ENCODE assay signal across 34 cellular contexts in the genomic region with DNA sequence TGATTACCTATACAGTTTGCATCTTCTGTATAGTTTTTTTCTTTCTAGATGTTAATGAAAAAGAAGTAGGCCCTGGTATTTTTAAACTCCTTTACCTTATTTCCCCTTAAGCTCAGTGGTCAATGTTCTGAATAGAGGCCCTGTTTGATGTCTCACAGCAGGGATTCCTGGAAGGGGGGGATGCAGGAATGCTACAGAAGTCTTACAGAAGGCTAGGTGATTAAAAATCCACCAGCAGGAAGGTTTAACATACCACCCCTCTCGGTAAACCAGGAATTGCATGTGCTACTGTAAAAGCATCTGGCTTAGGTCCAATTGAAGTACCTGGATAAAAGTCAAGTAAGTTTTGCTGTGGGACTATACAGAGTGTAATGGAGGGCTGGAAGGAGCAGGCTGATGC.
DNase-seq lines count a peak whose midpoint lies in the region; TF ChIP-seq lines count a peak whose summit lies in the region.
"Had no signal": no experiment of that assay in that cellular context is flagged by ENCODE, and none has a peak within 500 bp of the region (broad histone marks: within the 10 kb centered on the region; RNA-seq: fewer than 3 reads in every experiment).

No MANE protein-coding gene starts in this region.

- no peaks in the 10 kb centered on the region for H3K79me2 ChIP-seq in MM.1S (ENCODE audit: low read length)

- no peaks in the 10 kb centered on the region for H3K9me2 ChIP-seq in MM.1S (replicated peaks; ENCODE audit: insufficient read depth, low read length)

- H3K4me3 ChIP-seq in choroid plexus epithelial cell (ENCODE audit: low read depth, low read length), result no peak overlapping the region
- H3K4me3 ChIP-seq in MM.1S (ENCODE audit: low read length), result no peak overlapping the region
- H3K4me3 ChIP-seq: coronary artery, pancreas, Peyer's patch, right atrium auricular region, smooth muscle cell, suprapubic skin, upper lobe of left lung had no signal

- H4K20me1 ChIP-seq in MM.1S (ENCODE audit: insufficient read depth, low read length), result no peaks in the 10 kb centered on the region

- intact Hi-C loops in CD14-positive monocyte (cut with micrococcal nuclease), result no loop called here

- no peaks in the 10 kb centered on the region for H3K36me3 ChIP-seq in MM.1S (replicated peaks; ENCODE audit: insufficient read depth, low read length)
- H3K36me3 ChIP-seq: pancreas, Peyer's patch, right atrium auricular region, suprapubic skin, upper lobe of left lung had no signal

- no peaks in the 10 kb centered on the region for H3K36me3 Mint-ChIP-seq in CD14-positive monocyte
- H3K36me3 Mint-ChIP-seq: activated naive CD8-positive, alpha-beta T cell treated with anti-CD3 and anti-CD28 coated beads for 36 hours had no signal

- H3K9me3 Mint-ChIP-seq in CD14-positive monocyte, result peaks cover 0 to 6% (median 3%) of the 10 kb centered on the region in 7 donors
- H3K9me3 Mint-ChIP-seq: activated naive CD8-positive, alpha-beta T cell treated with anti-CD3 and anti-CD28 coated beads for 36 hours; activated T-cell treated with anti-CD3 and anti-CD28 coated beads, Interleukin-2, amount 50 U/mL, for 24 hours had no signal

- no peaks in the 10 kb centered on the region for H3K4me1 ChIP-seq in MM.1S (ENCODE audit: low read length)
- H3K4me1 ChIP-seq: pancreas, Peyer's patch, suprapubic skin had no signal

- peak; percentile 65 for DNase-seq in ELF-1 (ENCODE audit: low read depth, low spot score)
- DNase-seq in NCI-H69 (lab: John Stamatoyannopoulos, UW), result peak; percentile 23
- peak; percentile 46 for DNase-seq in choroid plexus epithelial cell (ENCODE audit: low read depth)
- peak; percentile 18 for DNase-seq in kidney tubule cell (ENCODE audit: low spot score)
- DNase-seq in MM.1S, result no peak
- DNase-seq in HuH-7 (ENCODE audit: low spot score), result no peak
- no peak for DNase-seq in Ammon's horn (ENCODE audit: low spot score)
- DNase-seq in CD14-positive monocyte (ENCODE audit: low spot score), result no peak
- DNase-seq: activated CD4-positive, alpha-beta T cell treated with anti-CD3 and anti-CD28 coated beads, Interleukin-2, amount 50 U/mL, for 1 hour; activated CD4-positive, CD25-positive, alpha-beta regulatory T cell; activated effector memory CD4-positive, alpha-beta T cell treated with anti-CD3 and anti-CD28 coated beads, Interleukin-2, amount 50 U/mL, for 16 hours; activated naive CD8-positive, alpha-beta T cell treated with anti-CD3 and anti-CD28 coated beads for 36 hours; activated T-cell treated with anti-CD3 and anti-CD28 coated beads, Interleukin-2, amount 50 U/mL, for 24 hours; aorta; DMS79 treated with DMSO at 0.1 percent for 48 hours; effector CD8-positive, alpha-beta T cell; GF-D8; left colon; mammary epithelial cell; NCI-H2029; NCI-H2227 treated with DMSO at 0.1 percent for 48 hours; NCI-H526; pancreas; Peyer's patch; SHP77; stimulated activated naive CD4-positive, alpha-beta T cell; SW 1271; upper lobe of left lung had no signal

- H2AFZ ChIP-seq in MM.1S (ENCODE audit: low read length), result no peak overlapping the region

- no peak overlapping the region for H3K27ac ChIP-seq in MM.1S (ENCODE audit: low read length)
- H3K27ac ChIP-seq: coronary artery, epithelial cell of prostate, KMS-11, pancreas, Peyer's patch, right atrium auricular region, suprapubic skin, upper lobe of left lung had no signal

- H3K9ac ChIP-seq in MM.1S (ENCODE audit: low read length), result no peak overlapping the region
- H3K9ac ChIP-seq: KMS-11 had no signal

- no peaks in the 10 kb centered on the region for H3F3A ChIP-seq in MM.1S (ENCODE audit: insufficient read depth, low read length)

- H3K27me3 Mint-ChIP-seq in CD14-positive monocyte (ENCODE audit: low read depth in 3 of 3), result peaks cover 3 to 9% (median 6%) of the 10 kb centered on the region in 3 donors

- no peak for TF ChIP-seq CTCF in choroid plexus epithelial cell (conservative IDR thresholded peaks at IDR 0.05; ENCODE audit: low read depth, low read length)
- TF ChIP-seq CTCF in MM.1S (IDR thresholded peaks at IDR 0.05; ENCODE audit: low read length), result no peak
- no peak for TF ChIP-seq CTCF in CD14-positive monocyte (IDR thresholded peaks at IDR 0.05)

- no peak overlapping the region for H3K27ac Mint-ChIP-seq in CD14-positive monocyte
- H3K27ac Mint-ChIP-seq: activated naive CD8-positive, alpha-beta T cell treated with anti-CD3 and anti-CD28 coated beads for 36 hours; activated T-cell treated with anti-CD3 and anti-CD28 coated beads, Interleukin-2, amount 50 U/mL, for 24 hours had no signal

- H3K4me1 Mint-ChIP-seq in CD14-positive monocyte, result peaks cover 2% of the 10 kb centered on the region
- H3K4me1 Mint-ChIP-seq: activated naive CD8-positive, alpha-beta T cell treated with anti-CD3 and anti-CD28 coated beads for 36 hours had no signal

- H3K27me3 ChIP-seq in MM.1S (replicated peaks; ENCODE audit: insufficient read depth, low read length), result no peaks in the 10 kb centered on the region
- H3K27me3 ChIP-seq: pancreas, Peyer's patch, right atrium auricular region, upper lobe of left lung had no signal

- H3K9me3 ChIP-seq in MM.1S (replicated peaks; ENCODE audit: insufficient read depth, low read length), result no peaks in the 10 kb centered on the region
- H3K9me3 ChIP-seq: pancreas, Peyer's patch, right atrium auricular region, suprapubic skin, upper lobe of left lung had no signal

- no peak overlapping the region for H3K4me2 ChIP-seq in MM.1S (ENCODE audit: low read depth, low read length)
- H3K4me2 ChIP-seq: KMS-11, smooth muscle cell had no signal

- H3K4me3 Mint-ChIP-seq in CD14-positive monocyte, result no peak overlapping the region
- H3K4me3 Mint-ChIP-seq: activated naive CD8-positive, alpha-beta T cell treated with anti-CD3 and anti-CD28 coated beads for 36 hours; activated T-cell treated with anti-CD3 and anti-CD28 coated beads, Interleukin-2, amount 50 U/mL, for 24 hours had no signal

Comparison
In these comparisons a context has a peak if more than half of its experiments do, and no peak if none do; other contexts are left out.
1. DNase-seq: peak in ELF-1 (single experiment), NCI-H69 (single experiment), choroid plexus epithelial cell (single experiment) and kidney tubule cell (single experiment); none in MM.1S (single experiment), HuH-7 (single experiment), Ammon's horn (single experiment) and CD14-positive monocyte (single experiment).